In the genomic region with DNA sequence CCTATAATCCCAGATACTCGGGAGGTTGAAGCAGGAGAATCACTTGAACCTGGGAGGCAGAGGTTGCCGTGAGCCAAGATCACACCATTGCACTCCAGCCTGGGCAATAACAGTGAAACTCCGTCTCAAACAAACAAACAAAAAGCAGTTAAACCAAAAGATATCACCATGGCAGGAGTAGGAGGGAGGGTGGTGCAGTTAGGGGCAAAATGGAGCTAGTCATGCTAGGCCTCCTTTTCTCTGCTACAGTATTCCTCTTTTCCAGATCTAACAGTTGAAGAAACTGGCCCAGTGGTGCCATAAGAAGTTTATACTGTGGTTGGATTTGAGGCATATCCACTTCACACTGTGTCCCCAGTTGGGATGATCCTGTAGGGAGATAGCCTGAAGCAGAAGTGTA, we compare ENCODE assay signal across 1 cellular context.
TF ChIP-seq lines count a peak whose summit lies in the region.

No MANE protein-coding gene starts in this region.

TF ChIP-seq in H1, 55 proteins besides CTCF, POLR2A, EP300 and RAD21:
- TF ChIP-seq ASH2L (IDR thresholded peaks at IDR 0.05; ENCODE audit: low read length) (no peak), RFX5 (IDR thresholded peaks at IDR 0.05; ENCODE audit: borderline replicate concordance, low read depth, low read length) (no peak), PHF8 (conservative IDR thresholded peaks at IDR 0.05; ENCODE audit: low read depth, low read length) (no peak), BCL11A (IDR thresholded peaks at IDR 0.05; ENCODE audit: low read depth in 2 of 2, low read length in 2 of 2) (no peak), FOSL1 (IDR thresholded peaks at IDR 0.05; ENCODE audit: insufficient read depth, low read depth, low read length) (no peak), TAF1 (IDR thresholded peaks at IDR 0.05; ENCODE audit: low read depth, low read length) (no peak)
TF ChIP-seq in H1: peak in this region for 0.
